ENCODE assay signal across 23 cellular contexts in the genomic region with DNA sequence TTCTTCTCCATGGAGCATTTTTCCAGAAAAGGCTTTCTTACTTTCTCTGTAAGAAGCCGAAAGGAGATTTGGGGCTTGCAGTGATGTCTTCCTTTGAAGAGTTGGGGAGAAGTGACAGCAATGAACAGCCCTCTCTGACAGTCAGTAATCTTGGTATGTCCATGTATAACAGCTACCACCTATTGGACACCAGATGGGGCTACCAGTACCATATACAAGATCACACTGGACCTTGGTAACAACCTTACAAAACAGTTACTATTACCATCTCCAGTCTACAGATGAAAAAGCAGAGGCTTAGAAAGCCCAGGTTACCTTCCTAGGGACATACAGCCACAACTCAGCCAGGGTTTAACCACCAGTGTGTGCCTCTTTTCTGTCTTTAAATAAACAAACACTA.
DNase-seq lines count a peak whose midpoint lies in the region; ATAC-seq, FAIRE-seq and TF ChIP-seq lines count a peak whose summit lies in the region.
"Had no signal": no experiment of that assay in that cellular context is flagged by ENCODE, and none has a peak within 500 bp of the region (broad histone marks: within the 10 kb centered on the region; RNA-seq: fewer than 3 reads in every experiment).

No MANE protein-coding gene starts in this region.

- no CpG with 5 or more reads among the region's 1 CpG for WGBS in IMR-90 (ENCODE audit: extremely low coverage in 2 of 2, insufficient read length in 1 of 2), 2 experiments
- WGBS in mesenchymal stem cell = 100% methylated on average over 1 of the region's 1 CpG

- TF ChIP-seq POLR2A in IMR-90 (IDR thresholded peaks at IDR 0.05; ENCODE audit: low read depth, low read length) = no peak

- H3K27me3 ChIP-seq in IMR-90 (ENCODE audit: control insufficient read depth, insufficient read depth, low read length) = no peaks in the 10 kb centered on the region
- peaks cover 6% of the 10 kb centered on the region for H3K27me3 ChIP-seq in bronchial epithelial cell (ENCODE audit: control insufficient read depth, insufficient read depth, low read length)
- H3K27me3 ChIP-seq in mesenchymal stem cell (ENCODE audit: control insufficient read depth in 1 of 2, insufficient read depth in 1 of 2, low read length in 2 of 2) = no peaks in the 10 kb centered on the region
- H3K27me3 ChIP-seq: tibial nerve had no signal

- H3K9me1 ChIP-seq in IMR-90 (ENCODE audit: insufficient read depth, low read length) = no peaks in the 10 kb centered on the region

- H2BK20ac ChIP-seq in IMR-90 (ENCODE audit: low read depth, low read length) = no peak overlapping the region

- H3K14ac ChIP-seq in IMR-90 (replicated peaks; ENCODE audit: low read depth, low read length) = no peak overlapping the region
- H3K14ac ChIP-seq in mesenchymal stem cell (ENCODE audit: low read length in 2 of 2) = no peak overlapping the region

- TF ChIP-seq CTCF in IMR-90 (conservative IDR thresholded peaks at IDR 0.05; ENCODE audit: low read depth, low read length) (0 out of 2 replicates have a peak, but pooled peaks have one; percentile 16), bronchial epithelial cell (IDR thresholded peaks at IDR 0.05; ENCODE audit: insufficient read depth, low read length, severe bottlenecking) (peak; percentile 21)

- H3K9ac ChIP-seq in IMR-90 (ENCODE audit: low read depth, low read length) (no peak overlapping the region), mesenchymal stem cell (ENCODE audit: low read length) (no peak overlapping the region)

- H2BK120ac ChIP-seq in IMR-90 (ENCODE audit: low read depth, low read length) (no peak overlapping the region), mesenchymal stem cell (ENCODE audit: low read depth, low read length) (no peak overlapping the region)

- H3K36me3 ChIP-seq in IMR-90 (ENCODE audit: control insufficient read depth, insufficient read depth, low read length) (no peaks in the 10 kb centered on the region), bronchial epithelial cell (ENCODE audit: control insufficient read depth, insufficient read depth, low read length) (no peaks in the 10 kb centered on the region), mesenchymal stem cell (ENCODE audit: control insufficient read depth in 1 of 2, insufficient read depth in 2 of 2, low read depth in 1 of 2, low read length in 2 of 2) (no peaks in the 10 kb centered on the region)
- H3K36me3 ChIP-seq: HAP-1, tibial nerve had no signal

- in situ Hi-C loops in IMR-90 (cut with MboI; ENCODE audit: low sequenced_read_pairs) = no loop called here

- DNase-seq in DMS53 (lab: John Stamatoyannopoulos, UW) = peak; percentile 72
- DNase-seq in IMR-90 = no peak
- peak; percentile 14 for DNase-seq in bronchial epithelial cell (ENCODE audit: low read depth)
- no peak for DNase-seq in mesenchymal stem cell
- DNase-seq in NCI-H2196 (lab: John Stamatoyannopoulos, UW; ENCODE audit: unreplicated experiment) = no peak
- no peak for DNase-seq in NCI-H2227 treated with DMSO at 0.1 percent for 48 hours (lab: John Stamatoyannopoulos, UW)
- no peak for DNase-seq in NAMALWA (ENCODE audit: low spot score)
- DNase-seq: activated T-cell treated with anti-CD3 and anti-CD28 coated beads, Interleukin-2, amount 50 U/mL, for 72 hours; AML-193; DND-41; effector memory CD4-positive, alpha-beta T cell; head of caudate nucleus; immature natural killer cell; NCI-H1417 treated with DMSO at 0.1 percent for 48 hours; NCI-H82; stimulated activated CD4-positive, alpha-beta T cell treated with anti-CD3 and anti-CD28 coated beads, Interleukin-4, amount 100 ng/mL, for 24 hours; stimulated activated naive CD8-positive, alpha-beta T cell treated with anti-CD3 and anti-CD28 coated beads, Interleukin-15, amount 100 ng/mL, for 72 hours had no signal

- H2BK5ac ChIP-seq in IMR-90 (ENCODE audit: low read depth, low read length, poor library complexity, severe bottlenecking) (no peak overlapping the region), mesenchymal stem cell (ENCODE audit: low read depth, low read length, poor library complexity, severe bottlenecking) (no peak overlapping the region)

- no peak overlapping the region for H2AFZ ChIP-seq in IMR-90 (replicated peaks; ENCODE audit: low read length, poor library complexity)
- no peak overlapping the region for H2AFZ ChIP-seq in mesenchymal stem cell (ENCODE audit: low read depth, low read length)

- H3K18ac ChIP-seq in IMR-90 (ENCODE audit: low read depth, low read length) (no peak overlapping the region), mesenchymal stem cell (ENCODE audit: low read depth in 1 of 2, low read length in 2 of 2) (no peak overlapping the region)

- no peak overlapping the region for H4K5ac ChIP-seq in IMR-90 (ENCODE audit: low read depth, low read length)

- H2AK5ac ChIP-seq in IMR-90 (ENCODE audit: low read depth, low read length) (no peak overlapping the region), mesenchymal stem cell (ENCODE audit: low read length, severe bottlenecking) (no peak overlapping the region)

- no peak overlapping the region for H2BK12ac ChIP-seq in mesenchymal stem cell (ENCODE audit: low read length in 2 of 2)

- peaks cover 9% of the 10 kb centered on the region; the same call in 1 of the 2 replicates for H3K9me3 ChIP-seq in IMR-90 (ENCODE audit: control insufficient read depth, insufficient read depth, low read length)
- H3K9me3 ChIP-seq in mesenchymal stem cell (ENCODE audit: control insufficient read depth, low read length) = no peaks in the 10 kb centered on the region
- H3K9me3 ChIP-seq: HAP-1, tibial nerve had no signal

- no peaks in the 10 kb centered on the region for H3K79me1 ChIP-seq in IMR-90 (ENCODE audit: low read depth in 1 of 2, low read length in 2 of 2)
- no peaks in the 10 kb centered on the region for H3K79me1 ChIP-seq in mesenchymal stem cell (replicated peaks; ENCODE audit: low read length, poor library complexity, severe bottlenecking)

- BruUV-seq in IMR-90 (replicated peaks; lab: Mats Ljungman, UMichigan) = no TSS peak

- intact Hi-C loops in IMR-90 (cut with micrococcal nuclease) = loop anchor here (1.0 kb wide), 1 partner anchor 132 kb away; no protein-coding TSS in a partner anchor

- H4K8ac ChIP-seq in IMR-90 (ENCODE audit: low read depth in 2 of 2, low read length in 2 of 2) = no peak overlapping the region
- H4K8ac ChIP-seq in mesenchymal stem cell (ENCODE audit: low read length) = no peak overlapping the region

- no peak overlapping the region for H3K56ac ChIP-seq in IMR-90 (ENCODE audit: extremely low read depth, insufficient read depth, low read length)

- POLR2A ChIA-PET in IMR-90 (lab: Charles Lee; ENCODE audit: unreplicated experiment) = no interaction called here

- CTCF ChIA-PET in IMR-90 (lab: Yijun Ruan, JAX) = interaction anchor here (0.8 to 1.2 kb wide), 3 partner anchors 9 to 48 kb away, joined by 3 to 4 read pairs (median 3); no protein-coding TSS in a partner anchor

- no peak for FAIRE-seq in bronchial epithelial cell (lab: Jason Lieb, UNC)
- FAIRE-seq: astrocyte had no signal

- no peak overlapping the region for H3K23ac ChIP-seq in IMR-90 (ENCODE audit: low read depth, low read length)
- no peak overlapping the region for H3K23ac ChIP-seq in mesenchymal stem cell (ENCODE audit: low read length in 2 of 2)

- H3K4me3 ChIP-seq in IMR-90 (ENCODE audit: insufficient read depth, low read depth, low read length) (no peak overlapping the region), bronchial epithelial cell (ENCODE audit: low read depth, low read length) (no peak overlapping the region), mesenchymal stem cell (ENCODE audit: insufficient read depth in 1 of 2, low read depth in 1 of 2, low read length in 2 of 2) (no peak overlapping the region)
- H3K4me3 ChIP-seq: HAP-1, tibial nerve had no signal

- dilution Hi-C loops in IMR-90 (cut with HindIII; ENCODE audit: low sequenced_read_pairs, unreplicated experiment) = no loop called here

- TF ChIP-seq RAD21 in IMR-90 (IDR thresholded peaks at IDR 0.05; ENCODE audit: low read length) = peak; percentile 29; the same call in 1 of the 2 replicates

- H4K20me1 ChIP-seq in IMR-90 (ENCODE audit: insufficient read depth, low read length) = no peaks in the 10 kb centered on the region

- H2AK9ac ChIP-seq in IMR-90 (replicated peaks; ENCODE audit: low read depth, low read length, poor library complexity) = no peak overlapping the region

- H3K27ac ChIP-seq in IMR-90 (ENCODE audit: insufficient read depth, low read length) = no peak overlapping the region
- H3K27ac ChIP-seq in mesenchymal stem cell (ENCODE audit: low read length, poor library complexity, severe bottlenecking) = no peak overlapping the region
- H3K27ac ChIP-seq: tibial nerve had no signal

- H3K4me2 ChIP-seq in IMR-90 (ENCODE audit: low read depth, low read length) = no peak overlapping the region
- no peak overlapping the region for H3K4me2 ChIP-seq in mesenchymal stem cell (ENCODE audit: low read length, poor library complexity, severe bottlenecking)

- H3K4ac ChIP-seq in IMR-90 (ENCODE audit: low read depth, low read length) (no peak overlapping the region), mesenchymal stem cell (ENCODE audit: low read depth in 1 of 2, low read length in 2 of 2) (no peak overlapping the region)

- H4K91ac ChIP-seq in IMR-90 (ENCODE audit: insufficient read depth, low read depth, low read length) = no peak overlapping the region
- H4K91ac ChIP-seq in mesenchymal stem cell (ENCODE audit: low read length) = peak overlapping the region; percentile 16

- H3K4me1 ChIP-seq in IMR-90 (ENCODE audit: control insufficient read depth, insufficient read depth, low read length) (no peaks in the 10 kb centered on the region), mesenchymal stem cell (ENCODE audit: control insufficient read depth, insufficient read depth, low read depth, low read length) (no peaks in the 10 kb centered on the region)
- H3K4me1 ChIP-seq: HAP-1, tibial nerve had no signal

- no peak overlapping the region for H2BK15ac ChIP-seq in IMR-90 (ENCODE audit: low read depth, low read length)
- H2BK15ac ChIP-seq in mesenchymal stem cell (ENCODE audit: low read depth, poor library complexity, severe bottlenecking) = no peak overlapping the region

- peak; percentile 42; the same call in 1 of the 2 replicates for ATAC-seq in IMR-90 (ENCODE audit: low read depth)
- ATAC-seq: activated CD4-positive, CD25-positive, alpha-beta regulatory T cell treated with anti-CD3 and anti-CD28 coated beads, Interleukin-2, amount 50 U/mL, for 24 hours; activated naive CD4-positive, alpha-beta T cell treated with anti-CD3 and anti-CD28 coated beads, Interleukin-2, amount 50 U/mL, for 72 hours; activated T-cell treated with anti-CD3 and anti-CD28 coated beads, Interleukin-2, amount 50 U/mL, for 72 hours; Panc1; stimulated activated naive CD8-positive, alpha-beta T cell treated with anti-CD3 and anti-CD28 coated beads, Interleukin-15, amount 100 ng/mL, for 72 hours had no signal

TF ChIP-seq in IMR-90, 13 proteins besides CTCF, POLR2A, EP300 and RAD21 (continues in another document):
- TF ChIP-seq NFE2L2 (IDR thresholded peaks at IDR 0.05; ENCODE audit: low read depth, low read length) (no peak), MAFK (IDR thresholded peaks at IDR 0.05; ENCODE audit: low read depth, low read length) (no peak), CHD1 (IDR thresholded peaks at IDR 0.05; ENCODE audit: low read depth, low read length) (no peak), CEBPB (IDR thresholded peaks at IDR 0.05; ENCODE audit: low read depth, low read length) (no peak), MXI1 (IDR thresholded peaks at IDR 0.05; ENCODE audit: borderline replicate concordance, low read depth, low read length) (no peak)

Comparison
In these comparisons a context has a peak if more than half of its experiments do, and no peak if none do; other contexts are left out.
1. DNase-seq: peak in DMS53 (single experiment) and bronchial epithelial cell (single experiment); none in IMR-90 (single experiment), mesenchymal stem cell (single experiment), NCI-H2196 (single experiment), NCI-H2227 treated with DMSO at 0.1 percent for 48 hours (single experiment) and NAMALWA (single experiment).